ENCODE assay signal across 30 cellular contexts in the genomic region with DNA sequence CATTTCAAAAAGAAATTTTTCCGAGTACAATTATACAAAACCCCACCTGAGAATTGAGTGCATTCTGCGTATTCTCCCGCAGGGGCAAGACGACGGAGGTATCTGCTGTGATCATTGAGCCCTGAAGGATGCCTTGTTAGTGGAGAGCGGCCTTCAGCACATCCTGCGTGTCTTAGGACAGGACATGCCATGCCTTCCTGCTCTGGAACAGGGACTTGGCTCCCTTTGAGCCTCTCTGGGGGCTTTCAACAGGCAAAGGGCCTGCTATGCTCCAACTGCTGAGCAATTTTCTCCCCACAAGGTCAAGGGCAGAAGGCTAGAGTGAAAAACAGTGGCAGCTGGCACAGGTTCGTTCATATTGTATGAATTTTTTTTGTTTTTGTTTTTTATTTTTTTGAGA. TPM values are rescaled to one million over a fixed set of nuclear protein-coding genes. Genes with fewer than 3 reads are reported as not detected.
DNase-seq lines count a peak whose midpoint lies in the region; ATAC-seq and TF ChIP-seq lines count a peak whose summit lies in the region.
"Had no signal": no experiment of that assay in that cellular context is flagged by ENCODE, and none has a peak within 500 bp of the region (broad histone marks: within the 10 kb centered on the region; RNA-seq: fewer than 3 reads in every experiment).

No MANE protein-coding gene starts in this region.

- H3K36me3 Mint-ChIP-seq in activated naive CD4-positive, alpha-beta T cell treated with anti-CD3 and anti-CD28 coated beads, Interleukin-2, amount 50 U/mL, for 72 hours, result no peaks in the 10 kb centered on the region
- H3K36me3 Mint-ChIP-seq: activated naive CD8-positive, alpha-beta T cell treated with anti-CD3 and anti-CD28 coated beads, Interleukin-2, amount 10 ng/mL, durations not matched to agents 7 days and 5 days; naive thymus-derived CD8-positive, alpha-beta T cell; stimulated activated naive B cell treated with anti-CD40 and anti-IgM and Interleukin-4, amounts not matched to agents 10 μg/mL and 1 μg/mL and 100 μg/mL, for 72 hours; type B pancreatic cell had no signal

- H3K36me3 ChIP-seq in left ventricle myocardium inferior, result no peaks in the 10 kb centered on the region
- H3K36me3 ChIP-seq: lower lobe of right lung had no signal

- H3K27ac Mint-ChIP-seq in activated naive CD4-positive, alpha-beta T cell treated with anti-CD3 and anti-CD28 coated beads, Interleukin-2, amount 50 U/mL, for 72 hours, result no peak overlapping the region
- H3K27ac Mint-ChIP-seq: activated CD4-positive, alpha-beta memory T cell treated with anti-CD3 and anti-CD28 coated beads, Interleukin-2, amount 10 ng/mL, durations not matched to agents 7 days and 5 days; activated naive CD8-positive, alpha-beta T cell treated with anti-CD3 and anti-CD28 coated beads, Interleukin-2, amount 10 ng/mL, durations not matched to agents 7 days and 5 days; T-helper 17 cell; type B pancreatic cell had no signal

- ATAC-seq in sciatic nerve, result peak; percentile 80
- ATAC-seq in activated naive CD4-positive, alpha-beta T cell treated with anti-CD3 and anti-CD28 coated beads, Interleukin-2, amount 50 U/mL, for 72 hours, result no peak
- ATAC-seq: esophagus mucosa; lower lobe of right lung; naive thymus-derived CD8-positive, alpha-beta T cell; stimulated activated naive B cell treated with anti-CD40 and anti-IgM and Interleukin-4, amounts not matched to agents 10 μg/mL and 1 μg/mL and 100 μg/mL, for 72 hours; T-helper 17 cell had no signal

- peaks cover 25% of the 10 kb centered on the region for H3K4me1 ChIP-seq in left ventricle myocardium inferior
- H3K4me1 ChIP-seq: Caco-2, lower lobe of right lung had no signal

- no peaks in the 10 kb centered on the region for H3K9me3 ChIP-seq in left ventricle myocardium inferior (replicated peaks)
- H3K9me3 ChIP-seq: Caco-2, lower lobe of right lung had no signal

- no peaks in the 10 kb centered on the region for H3K27me3 ChIP-seq in left ventricle myocardium inferior (ENCODE audit: low read depth)

- DNase-seq in DMS 273 (lab: John Stamatoyannopoulos, UW; ENCODE audit: unreplicated experiment), result peak; percentile 28
- no peak for DNase-seq in DMS 273 treated with DMSO at 0.1 percent for 48 hours (lab: John Stamatoyannopoulos, UW)
- DNase-seq in NCI-H2171 treated with DMSO at 0.1 percent for 48 hours (lab: John Stamatoyannopoulos, UW), result peak; percentile 93
- no peak for DNase-seq in left ventricle myocardium inferior
- no peak for DNase-seq in sciatic nerve (ENCODE audit: low spot score)
- no peak for DNase-seq in NCI-H226
- DNase-seq in activated naive CD4-positive, alpha-beta T cell treated with anti-CD3 and anti-CD28 coated beads, Interleukin-2, amount 50 U/mL, for 72 hours (ENCODE audit: low spot score in 2 of 2), result no peak
- DNase-seq in HT-29 (ENCODE audit: low spot score), result no peak
- DNase-seq: activated CD4-positive, alpha-beta memory T cell treated with anti-CD3 and anti-CD28 coated beads, Interleukin-2, amount 10 ng/mL, durations not matched to agents 7 days and 5 days; activated CD4-positive, alpha-beta T cell treated with anti-CD3 and anti-CD28 coated beads for 1 hour; activated gamma-delta T cell; activated naive CD8-positive, alpha-beta T cell treated with anti-CD3 and anti-CD28 coated beads, Interleukin-2, amount 10 ng/mL, durations not matched to agents 7 days and 5 days; Caco-2; cortex of kidney; DMS79; GM23248; kidney; lower lobe of right lung; naive thymus-derived CD8-positive, alpha-beta T cell; NCI-H1092 treated with DMSO at 0.1 percent for 48 hours; NCI-H2029 treated with DMSO at 0.1 percent for 48 hours; NCI-H2227 treated with DMSO at 0.1 percent for 48 hours; SHP77; stimulated activated naive B cell treated with anti-CD40 and anti-IgM and Interleukin-4, amounts not matched to agents 10 μg/mL and 1 μg/mL and 100 μg/mL, for 72 hours; substantia nigra; T-helper 17 cell had no signal

- H3K9me3 Mint-ChIP-seq in activated naive CD4-positive, alpha-beta T cell treated with anti-CD3 and anti-CD28 coated beads, Interleukin-2, amount 50 U/mL, for 72 hours, result no peaks in the 10 kb centered on the region
- H3K9me3 Mint-ChIP-seq: activated CD4-positive, alpha-beta memory T cell treated with anti-CD3 and anti-CD28 coated beads, Interleukin-2, amount 10 ng/mL, durations not matched to agents 7 days and 5 days; activated naive CD8-positive, alpha-beta T cell treated with anti-CD3 and anti-CD28 coated beads, Interleukin-2, amount 10 ng/mL, durations not matched to agents 7 days and 5 days; naive thymus-derived CD8-positive, alpha-beta T cell; stimulated activated naive B cell treated with anti-CD40 and anti-IgM and Interleukin-4, amounts not matched to agents 10 μg/mL and 1 μg/mL and 100 μg/mL, for 72 hours; type B pancreatic cell had no signal

- no peak for TF ChIP-seq CTCF in left ventricle myocardium inferior (IDR thresholded peaks at IDR 0.05; ENCODE audit: borderline replicate concordance)

- intact Hi-C loops in left ventricle myocardium inferior (cut with micrococcal nuclease) (no loop called here), sciatic nerve (cut with DNase I) (no loop called here)

- H3K4me3 ChIP-seq in left ventricle myocardium inferior, result no peak overlapping the region
- H3K4me3 ChIP-seq: GM23248, lower lobe of right lung had no signal

- peak overlapping the region; percentile 66 for H3K27ac ChIP-seq in left ventricle myocardium inferior (replicated peaks)
- H3K27ac ChIP-seq: 22Rv1, C4-2B, GM23248, lower lobe of right lung had no signal

RNA-seq across cellular contexts. Expression of gene TOR1AIP2, which starts 52.4 kb away (rescaled TPM):
- total RNA-seq in left ventricle myocardium inferior (48.1 TPM), sciatic nerve (69.0 TPM)
- 10 to 100 TPM; 39.6 to 46.7 TPM for total RNA-seq in activated naive CD4-positive, alpha-beta T cell treated with anti-CD3 and anti-CD28 coated beads, Interleukin-2, amount 50 U/mL, for 72 hours
- total RNA-seq in HT-29 (2014; rRNA removed; shearing (Covaris generic)), result 29.9 and 32.6 TPM in 2 replicates

RNA-seq across cellular contexts. Expression of gene TOR1AIP1, which starts 56.9 kb away (rescaled TPM):
- 40.7 TPM for total RNA-seq in left ventricle myocardium inferior
- 60.7 TPM for total RNA-seq in sciatic nerve
- total RNA-seq in activated naive CD4-positive, alpha-beta T cell treated with anti-CD3 and anti-CD28 coated beads, Interleukin-2, amount 50 U/mL, for 72 hours, result 10 to 100 TPM; 48.3 to 53.0 TPM
- total RNA-seq in HT-29 (2014; rRNA removed; shearing (Covaris generic)), result 13.4 and 14.8 TPM in 2 replicates

Comparison
In these comparisons a context has a peak if more than half of its experiments do, and no peak if none do; other contexts are left out.
1. DNase-seq: peak in DMS 273 (single experiment) and NCI-H2171 treated with DMSO at 0.1 percent for 48 hours (single experiment); none in DMS 273 treated with DMSO at 0.1 percent for 48 hours (single experiment), left ventricle myocardium inferior (single experiment), sciatic nerve (single experiment), NCI-H226 (single experiment), activated naive CD4-positive, alpha-beta T cell treated with anti-CD3 and anti-CD28 coated beads, Interleukin-2, amount 50 U/mL, for 72 hours (0 of 2) and HT-29 (single experiment).